2 cellular contexts compared by ENCODE assay signal in the genomic region with DNA sequence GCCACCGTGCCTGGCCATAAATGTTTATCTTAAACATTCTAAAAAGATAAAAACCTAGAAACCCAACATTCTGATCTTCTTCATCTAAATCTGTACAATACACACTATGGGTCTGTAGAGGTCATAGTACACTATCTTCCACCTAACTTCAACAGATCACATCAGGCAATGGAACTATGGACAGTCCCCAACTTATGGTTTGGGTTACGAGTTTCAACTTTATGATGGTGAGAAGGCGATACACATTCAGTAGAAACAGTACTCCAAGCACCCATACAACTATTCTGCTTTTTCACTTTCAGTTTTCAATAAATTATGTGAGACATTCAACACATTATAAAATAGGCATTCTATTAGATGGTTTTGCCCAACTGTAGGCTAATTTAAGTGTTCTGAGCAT.
TF ChIP-seq lines count a peak whose summit lies in the region.

No MANE protein-coding gene starts in this region.

TF ChIP-seq in IMR-90, 13 proteins besides CTCF, POLR2A, EP300 and RAD21:
- TF ChIP-seq MAFK (IDR thresholded peaks at IDR 0.05; ENCODE audit: low read depth, low read length) (no peak), SMC3 (IDR thresholded peaks at IDR 0.05; ENCODE audit: low read depth, low read length) (no peak), BHLHE40 (IDR thresholded peaks at IDR 0.05; ENCODE audit: low read depth, low read length) (no peak)

TF ChIP-seq in K562, 482 proteins besides CTCF, POLR2A, EP300 and RAD21:
- TF ChIP-seq, protein P1, sequence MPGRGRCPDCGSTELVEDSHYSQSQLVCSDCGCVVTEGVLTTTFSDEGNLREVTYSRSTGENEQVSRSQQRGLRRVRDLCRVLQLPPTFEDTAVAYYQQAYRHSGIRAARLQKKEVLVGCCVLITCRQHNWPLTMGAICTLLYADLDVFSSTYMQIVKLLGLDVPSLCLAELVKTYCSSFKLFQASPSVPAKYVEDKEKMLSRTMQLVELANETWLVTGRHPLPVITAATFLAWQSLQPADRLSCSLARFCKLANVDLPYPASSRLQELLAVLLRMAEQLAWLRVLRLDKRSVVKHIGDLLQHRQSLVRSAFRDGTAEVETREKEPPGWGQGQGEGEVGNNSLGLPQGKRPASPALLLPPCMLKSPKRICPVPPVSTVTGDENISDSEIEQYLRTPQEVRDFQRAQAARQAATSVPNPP (IDR thresholded peaks at IDR 0.05; ENCODE audit: borderline replicate concordance, insufficient read depth, insufficient read length), result no peak
- TF ChIP-seq FOXA3 (CRISPR knock-in tag; conservative IDR thresholded peaks at IDR 0.05 in 1 of 2, IDR thresholded peaks at IDR 0.05 in 1 of 2), result no peak
- TF ChIP-seq KDM5B (IDR thresholded peaks at IDR 0.05; ENCODE audit: insufficient replicate concordance, low read depth, low read length), result no peak
- TF ChIP-seq KLF13 (tag; IDR thresholded peaks at IDR 0.05; ENCODE audit: borderline replicate concordance, low read depth), result no peak
- TF ChIP-seq, protein P2, sequence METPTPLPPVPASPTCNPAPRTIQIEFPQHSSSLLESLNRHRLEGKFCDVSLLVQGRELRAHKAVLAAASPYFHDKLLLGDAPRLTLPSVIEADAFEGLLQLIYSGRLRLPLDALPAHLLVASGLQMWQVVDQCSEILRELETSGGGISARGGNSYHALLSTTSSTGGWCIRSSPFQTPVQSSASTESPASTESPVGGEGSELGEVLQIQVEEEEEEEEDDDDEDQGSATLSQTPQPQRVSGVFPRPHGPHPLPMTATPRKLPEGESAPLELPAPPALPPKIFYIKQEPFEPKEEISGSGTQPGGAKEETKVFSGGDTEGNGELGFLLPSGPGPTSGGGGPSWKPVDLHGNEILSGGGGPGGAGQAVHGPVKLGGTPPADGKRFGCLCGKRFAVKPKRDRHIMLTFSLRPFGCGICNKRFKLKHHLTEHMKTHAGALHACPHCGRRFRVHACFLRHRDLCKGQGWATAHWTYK (CRISPR knock-in tag; IDR thresholded peaks at IDR 0.05), result no peak
- TF ChIP-seq TGIF2 (CRISPR knock-in tag; IDR thresholded peaks at IDR 0.05), result no peak
- no peak for TF ChIP-seq RBM34 (IDR thresholded peaks at IDR 0.05; ENCODE audit: borderline replicate concordance, insufficient read depth, low read length)
- TF ChIP-seq SAFB2 (IDR thresholded peaks at IDR 0.05; ENCODE audit: borderline replicate concordance, low read depth, low read length, severe bottlenecking), result no peak
- no peak for TF ChIP-seq NR2C1 (IDR thresholded peaks at IDR 0.05)
- no peak for TF ChIP-seq NR2C1 (tag; IDR thresholded peaks at IDR 0.05)
- TF ChIP-seq RHOXF2B (CRISPR knock-in tag; conservative IDR thresholded peaks at IDR 0.05), result no peak
- no peak for TF ChIP-seq MXI1 (IDR thresholded peaks at IDR 0.05; ENCODE audit: low read depth, low read length)
- TF ChIP-seq RCOR1 (IDR thresholded peaks at IDR 0.05; ENCODE audit: borderline replicate concordance in 1 of 2, low read depth in 2 of 2, low read length in 2 of 2), result no peak
- TF ChIP-seq CREBBP (IDR thresholded peaks at IDR 0.05; ENCODE audit: low read depth, low read length), result no peak
- no peak for TF ChIP-seq ZNF354B (CRISPR knock-in tag; IDR thresholded peaks at IDR 0.05)
